Comparison of ENCODE assay signal across 2 cellular contexts in the genomic region with DNA sequence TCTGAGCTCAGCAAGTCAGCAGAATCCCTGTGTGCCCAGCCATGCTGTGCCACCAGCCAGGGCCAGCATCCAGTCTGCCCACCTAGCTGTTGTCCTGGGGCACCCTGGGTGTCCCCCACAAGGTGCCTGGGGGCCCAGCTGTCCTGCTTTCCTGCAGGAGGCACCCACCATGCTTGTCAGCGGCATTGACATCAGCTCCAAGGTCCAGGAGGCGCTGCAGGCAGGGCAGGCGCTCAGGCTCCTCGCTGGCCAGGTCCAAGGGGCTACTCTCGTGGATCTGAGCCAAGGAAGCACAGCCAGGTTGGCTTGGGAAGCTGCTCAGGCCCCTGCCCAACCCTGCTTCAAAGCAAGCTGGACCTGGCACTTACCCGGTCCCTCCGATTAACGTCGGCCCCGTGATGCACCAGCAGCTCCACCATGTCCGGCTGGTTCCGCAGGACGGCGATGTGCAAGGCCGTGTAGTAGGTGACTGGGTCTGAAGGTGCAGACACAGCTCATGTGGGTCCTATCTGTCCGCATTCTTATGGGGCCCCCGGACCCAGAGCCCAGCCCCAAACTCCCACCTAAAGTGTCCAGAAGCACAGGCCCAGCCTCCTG.
TF ChIP-seq lines count a peak whose summit lies in the region.

No MANE protein-coding gene starts in this region.

TF ChIP-seq in SK-N-SH, 30 proteins besides CTCF, POLR2A, EP300 and RAD21:
- TF ChIP-seq, protein P1, sequence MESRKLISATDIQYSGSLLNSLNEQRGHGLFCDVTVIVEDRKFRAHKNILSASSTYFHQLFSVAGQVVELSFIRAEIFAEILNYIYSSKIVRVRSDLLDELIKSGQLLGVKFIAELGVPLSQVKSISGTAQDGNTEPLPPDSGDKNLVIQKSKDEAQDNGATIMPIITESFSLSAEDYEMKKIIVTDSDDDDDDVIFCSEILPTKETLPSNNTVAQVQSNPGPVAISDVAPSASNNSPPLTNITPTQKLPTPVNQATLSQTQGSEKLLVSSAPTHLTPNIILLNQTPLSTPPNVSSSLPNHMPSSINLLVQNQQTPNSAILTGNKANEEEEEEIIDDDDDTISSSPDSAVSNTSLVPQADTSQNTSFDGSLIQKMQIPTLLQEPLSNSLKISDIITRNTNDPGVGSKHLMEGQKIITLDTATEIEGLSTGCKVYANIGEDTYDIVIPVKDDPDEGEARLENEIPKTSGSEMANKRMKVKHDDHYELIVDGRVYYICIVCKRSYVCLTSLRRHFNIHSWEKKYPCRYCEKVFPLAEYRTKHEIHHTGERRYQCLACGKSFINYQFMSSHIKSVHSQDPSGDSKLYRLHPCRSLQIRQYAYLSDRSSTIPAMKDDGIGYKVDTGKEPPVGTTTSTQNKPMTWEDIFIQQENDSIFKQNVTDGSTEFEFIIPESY (IDR thresholded peaks at IDR 0.05; ENCODE audit: borderline replicate concordance, low read depth) = no peak
- TF ChIP-seq SMC3 (IDR thresholded peaks at IDR 0.05; ENCODE audit: low read depth, low read length) = no peak
- TF ChIP-seq TCF12 (IDR thresholded peaks at IDR 0.05) = no peak
- no peak for TF ChIP-seq YY1 (IDR thresholded peaks at IDR 0.05; ENCODE audit: low read depth)
- TF ChIP-seq RCOR1 (IDR thresholded peaks at IDR 0.05; ENCODE audit: low read length) = no peak
- no peak for TF ChIP-seq FOXJ3 (CRISPR knock-in tag; IDR thresholded peaks at IDR 0.05)
- TF ChIP-seq FOSL2 (IDR thresholded peaks at IDR 0.05; ENCODE audit: borderline replicate concordance, low read depth) = no peak
- no peak for TF ChIP-seq RFX5 (IDR thresholded peaks at IDR 0.05; ENCODE audit: low read length)
- TF ChIP-seq, protein P2, sequence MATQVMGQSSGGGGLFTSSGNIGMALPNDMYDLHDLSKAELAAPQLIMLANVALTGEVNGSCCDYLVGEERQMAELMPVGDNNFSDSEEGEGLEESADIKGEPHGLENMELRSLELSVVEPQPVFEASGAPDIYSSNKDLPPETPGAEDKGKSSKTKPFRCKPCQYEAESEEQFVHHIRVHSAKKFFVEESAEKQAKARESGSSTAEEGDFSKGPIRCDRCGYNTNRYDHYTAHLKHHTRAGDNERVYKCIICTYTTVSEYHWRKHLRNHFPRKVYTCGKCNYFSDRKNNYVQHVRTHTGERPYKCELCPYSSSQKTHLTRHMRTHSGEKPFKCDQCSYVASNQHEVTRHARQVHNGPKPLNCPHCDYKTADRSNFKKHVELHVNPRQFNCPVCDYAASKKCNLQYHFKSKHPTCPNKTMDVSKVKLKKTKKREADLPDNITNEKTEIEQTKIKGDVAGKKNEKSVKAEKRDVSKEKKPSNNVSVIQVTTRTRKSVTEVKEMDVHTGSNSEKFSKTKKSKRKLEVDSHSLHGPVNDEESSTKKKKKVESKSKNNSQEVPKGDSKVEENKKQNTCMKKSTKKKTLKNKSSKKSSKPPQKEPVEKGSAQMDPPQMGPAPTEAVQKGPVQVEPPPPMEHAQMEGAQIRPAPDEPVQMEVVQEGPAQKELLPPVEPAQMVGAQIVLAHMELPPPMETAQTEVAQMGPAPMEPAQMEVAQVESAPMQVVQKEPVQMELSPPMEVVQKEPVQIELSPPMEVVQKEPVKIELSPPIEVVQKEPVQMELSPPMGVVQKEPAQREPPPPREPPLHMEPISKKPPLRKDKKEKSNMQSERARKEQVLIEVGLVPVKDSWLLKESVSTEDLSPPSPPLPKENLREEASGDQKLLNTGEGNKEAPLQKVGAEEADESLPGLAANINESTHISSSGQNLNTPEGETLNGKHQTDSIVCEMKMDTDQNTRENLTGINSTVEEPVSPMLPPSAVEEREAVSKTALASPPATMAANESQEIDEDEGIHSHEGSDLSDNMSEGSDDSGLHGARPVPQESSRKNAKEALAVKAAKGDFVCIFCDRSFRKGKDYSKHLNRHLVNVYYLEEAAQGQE (IDR thresholded peaks at IDR 0.05; ENCODE audit: low read depth, low read length) = no peak
- TF ChIP-seq NFIC (IDR thresholded peaks at IDR 0.05; ENCODE audit: borderline replicate concordance) = no peak
- TF ChIP-seq RXRA (IDR thresholded peaks at IDR 0.05; ENCODE audit: borderline replicate concordance, low read depth) = no peak
- TF ChIP-seq, protein P3, sequence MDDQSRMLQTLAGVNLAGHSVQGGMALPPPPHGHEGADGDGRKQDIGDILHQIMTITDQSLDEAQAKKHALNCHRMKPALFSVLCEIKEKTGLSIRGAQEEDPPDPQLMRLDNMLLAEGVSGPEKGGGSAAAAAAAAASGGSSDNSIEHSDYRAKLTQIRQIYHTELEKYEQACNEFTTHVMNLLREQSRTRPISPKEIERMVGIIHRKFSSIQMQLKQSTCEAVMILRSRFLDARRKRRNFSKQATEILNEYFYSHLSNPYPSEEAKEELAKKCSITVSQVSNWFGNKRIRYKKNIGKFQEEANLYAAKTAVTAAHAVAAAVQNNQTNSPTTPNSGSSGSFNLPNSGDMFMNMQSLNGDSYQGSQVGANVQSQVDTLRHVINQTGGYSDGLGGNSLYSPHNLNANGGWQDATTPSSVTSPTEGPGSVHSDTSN (IDR thresholded peaks at IDR 0.05) = no peak

TF ChIP-seq in SK-N-SH treated with all-trans-retinoic acid at 6 μM for 48 hours, 23 proteins besides CTCF, POLR2A, EP300 and RAD21 (continued from another document):
- TF ChIP-seq, protein P4, sequence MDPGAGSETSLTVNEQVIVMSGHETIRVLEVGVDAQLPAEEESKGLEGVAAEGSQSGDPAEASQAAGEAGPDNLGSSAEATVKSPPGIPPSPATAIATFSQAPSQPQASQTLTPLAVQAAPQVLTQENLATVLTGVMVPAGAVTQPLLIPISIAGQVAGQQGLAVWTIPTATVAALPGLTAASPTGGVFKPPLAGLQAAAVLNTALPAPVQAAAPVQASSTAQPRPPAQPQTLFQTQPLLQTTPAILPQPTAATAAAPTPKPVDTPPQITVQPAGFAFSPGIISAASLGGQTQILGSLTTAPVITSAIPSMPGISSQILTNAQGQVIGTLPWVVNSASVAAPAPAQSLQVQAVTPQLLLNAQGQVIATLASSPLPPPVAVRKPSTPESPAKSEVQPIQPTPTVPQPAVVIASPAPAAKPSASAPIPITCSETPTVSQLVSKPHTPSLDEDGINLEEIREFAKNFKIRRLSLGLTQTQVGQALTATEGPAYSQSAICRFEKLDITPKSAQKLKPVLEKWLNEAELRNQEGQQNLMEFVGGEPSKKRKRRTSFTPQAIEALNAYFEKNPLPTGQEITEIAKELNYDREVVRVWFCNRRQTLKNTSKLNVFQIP (CRISPR knock-in tag; IDR thresholded peaks at IDR 0.05; ENCODE audit: borderline replicate concordance, low read depth) = no peak
- no peak for TF ChIP-seq ZNF70 (CRISPR knock-in tag; IDR thresholded peaks at IDR 0.05)
- TF ChIP-seq SNAI2 (CRISPR knock-in tag; IDR thresholded peaks at IDR 0.05) = no peak
- TF ChIP-seq ZNF8 (CRISPR knock-in tag; IDR thresholded peaks at IDR 0.05) = no peak
